1 cellular context compared by ENCODE assay signal in genomic region chr18:35041752-35042379, GRCh38.
TF ChIP-seq lines count a peak whose summit lies in the region.

No MANE protein-coding gene starts in this region.

TF ChIP-seq in H1, 55 proteins besides CTCF, POLR2A, EP300 and RAD21 (continued from another document):
- no peak for TF ChIP-seq MAX (IDR thresholded peaks at IDR 0.05)
- no peak for TF ChIP-seq USF2 (IDR thresholded peaks at IDR 0.05; ENCODE audit: low read length)
- no peak for TF ChIP-seq CHD1 (IDR thresholded peaks at IDR 0.05; ENCODE audit: low read depth, low read length)
TF ChIP-seq in H1: peak in this region for 7.
